In the genomic region with DNA sequence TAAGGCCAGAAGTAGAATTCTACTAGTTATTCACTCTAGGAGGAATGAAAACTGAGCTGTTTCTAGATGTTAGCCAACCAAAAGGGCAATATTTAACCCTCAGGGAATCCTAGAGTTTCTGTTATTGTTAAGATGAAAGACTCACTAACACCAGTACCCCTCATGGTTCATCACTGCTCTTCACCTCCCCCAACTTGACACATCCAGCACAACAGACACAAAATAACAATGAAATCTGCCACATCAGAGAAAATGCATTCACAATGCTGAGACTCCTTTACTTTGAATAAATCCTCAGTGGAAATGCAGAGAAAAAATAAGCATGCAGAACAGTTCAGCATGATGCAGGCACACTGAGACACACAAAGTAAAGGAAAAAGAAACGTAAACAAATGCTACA, we compare ENCODE assay signal across 1 cellular context.
TF ChIP-seq lines count a peak whose summit lies in the region.

No MANE protein-coding gene starts in this region.

TF ChIP-seq in H1, 55 proteins besides CTCF, POLR2A, EP300 and RAD21:
- TF ChIP-seq RNF2 (IDR thresholded peaks at IDR 0.05; ENCODE audit: borderline replicate concordance, low read depth, low read length, missing control alignments, poor library complexity, severe bottlenecking): no peak
TF ChIP-seq in H1: peak in this region for 0.
